Comparison of ENCODE assay signal across 8 cellular contexts in genomic region chr9:113876806-113877236, GRCh38. TPM values are rescaled to one million over a fixed set of nuclear protein-coding genes. Genes with fewer than 3 reads are reported as not detected.
DNase-seq lines count a peak whose midpoint lies in the region; TF ChIP-seq lines count a peak whose summit lies in the region.

No MANE protein-coding gene starts in this region.

- no peak for TF ChIP-seq CTCF in NB4 (IDR thresholded peaks at IDR 0.05; ENCODE audit: low read depth, low read length)
- TF ChIP-seq CTCF in GM20000 (IDR thresholded peaks at IDR 0.05; ENCODE audit: extremely low read depth, missing control alignments), result no peak

- peaks cover 4% of the 10 kb centered on the region for H3K4me1 ChIP-seq in mononuclear cell (ENCODE audit: insufficient read depth, low read length)

- no peaks in the 10 kb centered on the region for H3K9me3 ChIP-seq in mononuclear cell (ENCODE audit: low read depth, low read length)

- DNase-seq in DMS53 (lab: John Stamatoyannopoulos, UW), result peak; percentile 58
- no peak for DNase-seq in DMS53 treated with DMSO at 0.1 percent for 48 hours (lab: John Stamatoyannopoulos, UW; ENCODE audit: unreplicated experiment)
- peak; percentile 37 for DNase-seq in NB4 (ENCODE audit: low read depth)
- peak; percentile 25 for DNase-seq in cerebellar cortex (ENCODE audit: low spot score)
- no peak for DNase-seq in GM20000 (ENCODE audit: low spot score)
- no peak for DNase-seq in NCI-H187 (lab: John Stamatoyannopoulos, UW)
- DNase-seq in effector CD4-positive, alpha-beta T cell, result no peak

- no peak for TF ChIP-seq POLR2A in NB4 (IDR thresholded peaks at IDR 0.05; ENCODE audit: extremely low read depth, insufficient read length)

- H3K4me3 ChIP-seq in NB4 (ENCODE audit: low read depth, low read length), result peak overlapping the region; percentile 80
- H3K4me3 ChIP-seq in mononuclear cell (ENCODE audit: low read length), result peak overlapping the region; percentile 58

- H3K27me3 ChIP-seq in mononuclear cell (ENCODE audit: insufficient read depth, low read length), result peaks cover 10% of the 10 kb centered on the region

RNA-seq across cellular contexts. Expression of gene ZNF618, which starts 0.7 kb away (rescaled TPM):
- total RNA-seq in mononuclear cell, result 0.94 TPM

Comparison
In these comparisons a context has a peak if more than half of its experiments do, and no peak if none do; other contexts are left out.
1. DNase-seq: peak in DMS53 (single experiment), NB4 (single experiment) and cerebellar cortex (single experiment); none in DMS53 treated with DMSO at 0.1 percent for 48 hours (single experiment), GM20000 (single experiment), NCI-H187 (0 of 2) and effector CD4-positive, alpha-beta T cell (single experiment).